ENCODE assay signal across 18 cellular contexts in the genomic region with DNA sequence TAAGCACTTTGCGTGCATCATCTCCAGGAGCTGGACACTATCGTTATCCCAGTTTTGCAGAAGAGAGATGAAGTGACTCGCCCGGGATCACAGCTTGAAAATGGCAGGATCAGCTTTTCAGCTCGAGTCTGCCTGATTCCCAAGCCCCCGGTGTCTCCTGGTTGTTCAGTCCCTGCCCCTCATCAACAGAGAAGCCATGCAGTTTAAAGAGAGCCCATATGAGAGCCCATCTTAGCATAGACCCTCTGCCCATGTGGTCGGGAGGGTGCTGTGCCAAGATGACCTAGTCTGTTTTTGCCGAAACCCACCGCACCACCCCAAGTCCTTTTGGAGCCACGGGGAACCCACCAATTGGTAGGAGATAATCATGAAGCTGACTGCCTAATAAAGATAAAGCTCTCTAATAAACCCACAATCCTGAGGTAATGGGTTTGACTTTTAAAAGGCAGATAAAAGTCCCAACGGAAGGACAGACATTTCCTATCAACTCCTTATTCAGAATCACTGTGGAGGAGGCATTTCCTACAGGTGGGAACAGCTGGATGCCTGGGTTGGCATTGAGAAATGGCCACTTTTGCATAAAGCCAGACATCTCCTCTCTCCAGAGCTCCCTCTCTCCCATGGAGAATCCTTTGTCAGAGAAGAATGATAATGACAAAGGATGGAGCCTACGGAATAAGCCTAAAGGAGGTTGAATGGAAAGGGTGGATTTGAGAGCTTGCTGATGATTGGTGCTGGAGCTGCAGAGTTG.
DNase-seq lines count a peak whose midpoint lies in the region; ATAC-seq, FAIRE-seq and TF ChIP-seq lines count a peak whose summit lies in the region.
"Had no signal": no experiment of that assay in that cellular context is flagged by ENCODE, and none has a peak within 500 bp of the region (broad histone marks: within the 10 kb centered on the region; RNA-seq: fewer than 3 reads in every experiment).

No MANE protein-coding gene starts in this region.

- POLR2A ChIA-PET in PC-3 (lab: Charles Lee; ENCODE audit: unreplicated experiment) = no interaction called here

- TF ChIP-seq CTCF in spleen (IDR thresholded peaks at IDR 0.05 in 8 of 11, conservative IDR thresholded peaks at IDR 0.05 in 3 of 11) (no peak), PC-3 (conservative IDR thresholded peaks at IDR 0.05; ENCODE audit: low read depth, low read length) (no peak)

- H3K27me3 ChIP-seq in NT2/D1 (ENCODE audit: insufficient read depth, insufficient read length) = no peaks in the 10 kb centered on the region
- peaks cover 2% of the 10 kb centered on the region for H3K27me3 ChIP-seq in iPS-15b (ENCODE audit: control insufficient read depth, insufficient read depth, low read length)
- H3K27me3 ChIP-seq in spleen (replicated peaks in 1 of 7) = peaks cover 0 to 38% (median 0%) of the 10 kb centered on the region in 7 donors
- 0 out of 2 replicates have a peak, but pooled peaks cover 12% of the 10 kb centered on the region for H3K27me3 ChIP-seq in PC-3 (ENCODE audit: low read length)

- CTCF ChIA-PET in PC-3 (lab: Charles Lee) = no interaction called here

- H3K9ac ChIP-seq in NT2/D1 (ENCODE audit: insufficient read length, low read depth) = no peak overlapping the region
- no peak overlapping the region for H3K9ac ChIP-seq in iPS-15b (ENCODE audit: low read depth, low read length)
- no peak overlapping the region for H3K9ac ChIP-seq in PC-3 (ENCODE audit: low read length)

- intact Hi-C loops in spleen (cut with DNase I; ENCODE audit: low total_unique reads) = no loop called here
- intact Hi-C loops in PC-3 (cut with micrococcal nuclease) = no loop called here

- H3K9me3 ChIP-seq in NT2/D1 (ENCODE audit: insufficient read depth, low read length) (no peaks in the 10 kb centered on the region), iPS-15b (ENCODE audit: control insufficient read depth, insufficient read depth, low read length) (no peaks in the 10 kb centered on the region), spleen (no peaks in the 10 kb centered on the region), PC-3 (ENCODE audit: low read length) (no peaks in the 10 kb centered on the region)

- H3F3A ChIP-seq in PC-3 (ENCODE audit: low read length, unreplicated experiment) = no peaks in the 10 kb centered on the region

- no peaks in the 10 kb centered on the region for H3K9me2 ChIP-seq in PC-3 (replicated peaks; ENCODE audit: low read length)

- no peaks in the 10 kb centered on the region for H3K79me2 ChIP-seq in PC-3 (ENCODE audit: low read length)

- H3K27ac ChIP-seq in spleen (no peak overlapping the region), PC-3 (ENCODE audit: low read length) (no peak overlapping the region)
- H3K27ac ChIP-seq: PC-9, SK-N-MC had no signal

- no TSS peak for BruUV-seq in PC-3 (replicated peaks; lab: Mats Ljungman, UMichigan)

- no peak for ATAC-seq in PC-3
- ATAC-seq: T-cell had no signal

- H3K36me3 ChIP-seq in NT2/D1 (ENCODE audit: insufficient read depth, insufficient read length, low read length) (no peaks in the 10 kb centered on the region), iPS-15b (ENCODE audit: control insufficient read depth, insufficient read depth, low read length) (no peaks in the 10 kb centered on the region), spleen (no peaks in the 10 kb centered on the region), PC-3 (ENCODE audit: low read depth, low read length) (no peaks in the 10 kb centered on the region)

- DNase-seq in NCI-H82 (lab: John Stamatoyannopoulos, UW) (peak; percentile 11), NCI-H82 treated with DMSO at 0.1 percent for 48 hours (lab: John Stamatoyannopoulos, UW; ENCODE audit: unreplicated experiment) (no peak), NT2/D1 (ENCODE audit: low read depth, low spot score) (peak; percentile 94), urothelium cell line (ENCODE audit: low spot score) (no peak), erythroblast (lab: John Stamatoyannopoulos, UW) (no peak), spleen (no peak), PC-3 (no peak)
- DNase-seq: C1 segment of cervical spinal cord; KG1; NCI-H1048; NCI-H1694; NCI-H2171; NCI-H526; NK-92 treated with Interleukin-12 subunit alpha and Interleukin-12 subunit beta, amount 100 ng/mL, for 24 hours; PC-9; T-cell had no signal

- TF ChIP-seq POLR2A in erythroblast (IDR thresholded peaks at IDR 0.05; ENCODE audit: low read length) (no peak), spleen (IDR thresholded peaks at IDR 0.05) (no peak)

- FAIRE-seq in urothelium cell line (lab: Jason Lieb, UNC) = no peak

- no peak overlapping the region for H2AFZ ChIP-seq in PC-3 (ENCODE audit: low read length)
- H2AFZ ChIP-seq: PC-9 had no signal

- WGBS in spleen, 5 donors = 65 to 73% (median 66%) methylated on average over 12 of the region's 12 CpGs

- no peak overlapping the region for H3K4me3 ChIP-seq in NT2/D1 (ENCODE audit: insufficient read length, low read depth)
- H3K4me3 ChIP-seq in iPS-15b (ENCODE audit: low read depth, low read length) = peak overlapping the region; percentile 6
- no peak overlapping the region for H3K4me3 ChIP-seq in spleen
- H3K4me3 ChIP-seq in PC-3 (ENCODE audit: low read length) = no peak overlapping the region
- H3K4me3 ChIP-seq: PC-9, SK-N-MC had no signal

- H3K4me2 ChIP-seq in PC-3 (ENCODE audit: low read length) = no peak overlapping the region
- H3K4me2 ChIP-seq: PC-9 had no signal

- H3K4me1 ChIP-seq in NT2/D1 (ENCODE audit: insufficient read depth, insufficient read length) = peaks cover 4% of the 10 kb centered on the region
- peaks cover 9% of the 10 kb centered on the region for H3K4me1 ChIP-seq in iPS-15b (ENCODE audit: control insufficient read depth, insufficient read depth, low read length)
- H3K4me1 ChIP-seq in spleen = no peaks in the 10 kb centered on the region
- H3K4me1 ChIP-seq in PC-3 (ENCODE audit: insufficient read depth, low read length) = no peaks in the 10 kb centered on the region

- H4K20me1 ChIP-seq in PC-3 (ENCODE audit: low read length) = no peaks in the 10 kb centered on the region

Comparison
In these comparisons a context has a peak if more than half of its experiments do, and no peak if none do; other contexts are left out.
1. DNase-seq: peak in NCI-H82 (single experiment) and NT2/D1 (single experiment); none in NCI-H82 treated with DMSO at 0.1 percent for 48 hours (single experiment), urothelium cell line (single experiment), erythroblast (0 of 2), spleen (single experiment) and PC-3 (single experiment).